37 cellular contexts compared by ENCODE assay signal in genomic region chr1:44679468-44679867, GRCh38. TPM values are rescaled to one million over a fixed set of nuclear protein-coding genes. Genes with fewer than 3 reads are reported as not detected.
"Had no signal": no experiment of that assay in that cellular context is flagged by ENCODE, and none has a peak within 500 bp of the region (broad histone marks: within the 10 kb centered on the region; RNA-seq: fewer than 3 reads in every experiment).

No MANE protein-coding gene starts in this region.

- H3K27me3 ChIP-seq: adrenal gland, body of pancreas, colonic mucosa, heart left ventricle had no signal

- H3K9me3 ChIP-seq: adrenal gland, body of pancreas, colonic mucosa, esophagus squamous epithelium, heart left ventricle had no signal

- H3K9me3 Mint-ChIP-seq: activated CD4-positive, alpha-beta memory T cell treated with anti-CD3 and anti-CD28 coated beads for 36 hours; activated CD4-positive, alpha-beta T cell treated with anti-CD3 and anti-CD28 coated beads, Interleukin-2, amount 10 ng/mL, durations not matched to agents 24 days and 14 days; activated naive CD4-positive, alpha-beta T cell treated with anti-CD3 and anti-CD28 coated beads for 36 hours; activated naive CD4-positive, alpha-beta T cell treated with anti-CD3 and anti-CD28 coated beads, Interleukin-2, amount 50 U/mL, for 24 hours; activated naive CD8-positive, alpha-beta T cell treated with anti-CD3 and anti-CD28 coated beads for 36 hours; activated naive CD8-positive, alpha-beta T cell treated with anti-CD3 and anti-CD28 coated beads, Interleukin-2, amount 50 U/mL, for 24 hours; activated T-helper 1 cell treated with anti-CD3 and anti-CD28 coated beads, Interleukin-12 subunit alpha, Interleukin-12 subunit beta, Interleukin-2, Interleukin-4 antibody, amounts not matched to agents 30 ng/mL and 10 ng/mL and 1 ng/mL, durations not matched to agents 14 hours and 24 hours and 36 hours; activated T-helper 2 cell treated with anti-CD3 and anti-CD28 coated beads, Interferon-gamma antibody, Interleukin-2, Interleukin-4, amounts not matched to agents 10 μg/mL and 5 μg/mL and 100 μg/mL, durations not matched to agents 14 hours and 24 hours and 36 hours; T-cell; T-helper 1 cell treated with Interleukin-12 subunit alpha and Interleukin-12 subunit beta and Interleukin-4 antibody, amounts not matched to agents 30 μg/mL and 1 μg/mL, for 36 hours had no signal

- DNase-seq: activated CD4-positive, alpha-beta memory T cell treated with anti-CD3 and anti-CD28 coated beads for 36 hours; activated CD4-positive, alpha-beta T cell treated with anti-CD3 and anti-CD28 coated beads for 36 hours; activated CD4-positive, alpha-beta T cell treated with anti-CD3 and anti-CD28 coated beads, Interleukin-2, amount 10 ng/mL, durations not matched to agents 24 days and 14 days; activated CD4-positive, CD25-positive, alpha-beta regulatory T cell; activated CD4-positive, CD25-positive, alpha-beta regulatory T cell treated with anti-CD3 and anti-CD28 coated beads, Interleukin-2, amount 50 U/mL, for 72 hours; activated CD8-positive, alpha-beta memory T cell treated with anti-CD3 and anti-CD28 coated beads, Interleukin-2, amount 10 ng/mL, durations not matched to agents 7 days and 5 days; activated CD8-positive, alpha-beta memory T cell treated with anti-CD3 and anti-CD28 coated beads, Interleukin-2, amount 50 U/mL, for 4 hours; activated CD8-positive, alpha-beta T cell treated with anti-CD3 and anti-CD28 coated beads, Interleukin-2, amount 10 ng/mL, durations not matched to agents 7 days and 5 days; activated effector memory CD4-positive, alpha-beta T cell treated with anti-CD3 and anti-CD28 coated beads, Interleukin-2, amount 50 U/mL, for 16 hours; activated naive CD4-positive, alpha-beta T cell treated with anti-CD3 and anti-CD28 coated beads for 36 hours; activated naive CD8-positive, alpha-beta T cell treated with anti-CD3 and anti-CD28 coated beads for 36 hours; activated naive CD8-positive, alpha-beta T cell treated with anti-CD3 and anti-CD28 coated beads, Interleukin-2, amount 50 U/mL, for 24 hours; activated T-cell treated with anti-CD3 and anti-CD28 coated beads, Interleukin-2, amount 50 U/mL, for 1 hour; activated T-cell treated with anti-CD3 and anti-CD28 coated beads, Interleukin-2, amount 50 U/mL, for 48 hours; amygdala; aorta; body of pancreas; caudate nucleus; colonic mucosa; effector CD8-positive, alpha-beta T cell; esophagus squamous epithelium; heart left ventricle; T-cell had no signal

- ATAC-seq: activated CD4-positive, alpha-beta T cell treated with anti-CD3 and anti-CD28 coated beads for 36 hours; activated CD8-positive, alpha-beta memory T cell treated with anti-CD3 and anti-CD28 coated beads, Interleukin-2, amount 10 ng/mL, durations not matched to agents 7 days and 5 days; activated CD8-positive, alpha-beta T cell treated with anti-CD3 and anti-CD28 coated beads, Interleukin-2, amount 10 ng/mL, durations not matched to agents 7 days and 5 days; activated naive CD8-positive, alpha-beta T cell treated with anti-CD3 and anti-CD28 coated beads, Interleukin-2, amount 50 U/mL, for 24 hours; body of pancreas; heart left ventricle; T-cell had no signal

- H3K27me3 Mint-ChIP-seq: activated CD4-positive, alpha-beta memory T cell treated with anti-CD3 and anti-CD28 coated beads for 36 hours; activated CD4-positive, alpha-beta T cell treated with anti-CD3 and anti-CD28 coated beads for 36 hours; activated CD4-positive, alpha-beta T cell treated with anti-CD3 and anti-CD28 coated beads, Interleukin-2, amount 10 ng/mL, durations not matched to agents 24 days and 14 days; activated CD8-positive, alpha-beta memory T cell treated with anti-CD3 and anti-CD28 coated beads, Interleukin-2, amount 10 ng/mL, durations not matched to agents 7 days and 5 days; activated naive CD4-positive, alpha-beta T cell treated with anti-CD3 and anti-CD28 coated beads, Interleukin-2, amount 50 U/mL, for 24 hours; activated naive CD8-positive, alpha-beta T cell treated with anti-CD3 and anti-CD28 coated beads for 36 hours; activated naive CD8-positive, alpha-beta T cell treated with anti-CD3 and anti-CD28 coated beads, Interleukin-2, amount 50 U/mL, for 24 hours; T-cell had no signal

- H3K27ac Mint-ChIP-seq: activated CD4-positive, alpha-beta memory T cell treated with anti-CD3 and anti-CD28 coated beads for 36 hours; activated CD4-positive, alpha-beta T cell treated with anti-CD3 and anti-CD28 coated beads for 36 hours; activated CD4-positive, alpha-beta T cell treated with anti-CD3 and anti-CD28 coated beads, Interleukin-2, amount 10 ng/mL, durations not matched to agents 24 days and 14 days; activated CD8-positive, alpha-beta memory T cell treated with anti-CD3 and anti-CD28 coated beads, Interleukin-2, amount 10 ng/mL, durations not matched to agents 7 days and 5 days; activated CD8-positive, alpha-beta T cell treated with anti-CD3 and anti-CD28 coated beads, Interleukin-2, amount 10 ng/mL, durations not matched to agents 7 days and 5 days; activated naive CD4-positive, alpha-beta T cell treated with anti-CD3 and anti-CD28 coated beads for 36 hours; activated naive CD4-positive, alpha-beta T cell treated with anti-CD3 and anti-CD28 coated beads, Interleukin-2, amount 50 U/mL, for 24 hours; activated naive CD8-positive, alpha-beta T cell treated with anti-CD3 and anti-CD28 coated beads for 36 hours; activated naive CD8-positive, alpha-beta T cell treated with anti-CD3 and anti-CD28 coated beads, Interleukin-2, amount 50 U/mL, for 24 hours; activated T-helper 1 cell treated with anti-CD3 and anti-CD28 coated beads, Interleukin-12 subunit alpha, Interleukin-12 subunit beta, Interleukin-2, Interleukin-4 antibody, amounts not matched to agents 30 ng/mL and 10 ng/mL and 1 ng/mL, durations not matched to agents 14 hours and 24 hours and 36 hours; activated T-helper 2 cell treated with anti-CD3 and anti-CD28 coated beads, Interferon-gamma antibody, Interleukin-2, Interleukin-4, amounts not matched to agents 10 μg/mL and 5 μg/mL and 100 μg/mL, durations not matched to agents 14 hours and 24 hours and 36 hours; T-cell; T-helper 1 cell treated with Interleukin-12 subunit alpha and Interleukin-12 subunit beta and Interleukin-4 antibody, amounts not matched to agents 30 μg/mL and 1 μg/mL, for 36 hours had no signal

- H3K36me3 Mint-ChIP-seq: activated CD4-positive, alpha-beta memory T cell treated with anti-CD3 and anti-CD28 coated beads for 36 hours; activated CD8-positive, alpha-beta memory T cell treated with anti-CD3 and anti-CD28 coated beads, Interleukin-2, amount 10 ng/mL, durations not matched to agents 7 days and 5 days; activated naive CD4-positive, alpha-beta T cell treated with anti-CD3 and anti-CD28 coated beads, Interleukin-2, amount 50 U/mL, for 24 hours; activated naive CD8-positive, alpha-beta T cell treated with anti-CD3 and anti-CD28 coated beads for 36 hours; T-cell had no signal

- H3K4me3 ChIP-seq: adrenal gland, body of pancreas, colonic mucosa, esophagus squamous epithelium, heart left ventricle had no signal

- H3K4me3 Mint-ChIP-seq: activated CD4-positive, alpha-beta memory T cell treated with anti-CD3 and anti-CD28 coated beads for 36 hours; activated CD4-positive, alpha-beta T cell treated with anti-CD3 and anti-CD28 coated beads for 36 hours; activated CD4-positive, alpha-beta T cell treated with anti-CD3 and anti-CD28 coated beads, Interleukin-2, amount 10 ng/mL, durations not matched to agents 24 days and 14 days; activated CD8-positive, alpha-beta memory T cell treated with anti-CD3 and anti-CD28 coated beads, Interleukin-2, amount 10 ng/mL, durations not matched to agents 7 days and 5 days; activated CD8-positive, alpha-beta T cell treated with anti-CD3 and anti-CD28 coated beads, Interleukin-2, amount 10 ng/mL, durations not matched to agents 7 days and 5 days; activated naive CD4-positive, alpha-beta T cell treated with anti-CD3 and anti-CD28 coated beads for 36 hours; activated naive CD4-positive, alpha-beta T cell treated with anti-CD3 and anti-CD28 coated beads, Interleukin-2, amount 50 U/mL, for 24 hours; activated naive CD8-positive, alpha-beta T cell treated with anti-CD3 and anti-CD28 coated beads for 36 hours; activated naive CD8-positive, alpha-beta T cell treated with anti-CD3 and anti-CD28 coated beads, Interleukin-2, amount 50 U/mL, for 24 hours; activated T-helper 1 cell treated with anti-CD3 and anti-CD28 coated beads, Interleukin-12 subunit alpha, Interleukin-12 subunit beta, Interleukin-2, Interleukin-4 antibody, amounts not matched to agents 30 ng/mL and 10 ng/mL and 1 ng/mL, durations not matched to agents 14 hours and 24 hours and 36 hours; T-cell; T-helper 1 cell treated with Interleukin-12 subunit alpha and Interleukin-12 subunit beta and Interleukin-4 antibody, amounts not matched to agents 30 μg/mL and 1 μg/mL, for 36 hours had no signal

- H3K27ac ChIP-seq: adrenal gland, body of pancreas, colonic mucosa, epithelial cell of prostate, esophagus squamous epithelium, heart left ventricle had no signal

- H3K36me3 ChIP-seq: adrenal gland, colonic mucosa, esophagus squamous epithelium, heart left ventricle had no signal

- H3K4me1 Mint-ChIP-seq: activated naive CD8-positive, alpha-beta T cell treated with anti-CD3 and anti-CD28 coated beads for 36 hours had no signal

RNA-seq across cellular contexts. Expression of gene ARMH1, which starts 5.0 kb away (rescaled TPM):
- total RNA-seq: endothelial cell of umbilical vein had no signal

RNA-seq across cellular contexts. Expression of gene RNU5D-1, which starts 51.5 kb away (rescaled TPM):
- total RNA-seq: activated CD4-positive, alpha-beta memory T cell treated with anti-CD3 and anti-CD28 coated beads for 36 hours; activated CD4-positive, alpha-beta T cell treated with anti-CD3 and anti-CD28 coated beads for 36 hours; activated CD4-positive, alpha-beta T cell treated with anti-CD3 and anti-CD28 coated beads, Interleukin-2, amount 10 ng/mL, durations not matched to agents 24 days and 14 days; activated CD8-positive, alpha-beta memory T cell treated with anti-CD3 and anti-CD28 coated beads for 36 hours; activated CD8-positive, alpha-beta memory T cell treated with anti-CD3 and anti-CD28 coated beads, Interleukin-2, amount 10 ng/mL, durations not matched to agents 7 days and 5 days; activated CD8-positive, alpha-beta T cell treated with anti-CD3 and anti-CD28 coated beads, Interleukin-2, amount 10 ng/mL, durations not matched to agents 7 days and 5 days; activated naive CD4-positive, alpha-beta T cell treated with anti-CD3 and anti-CD28 coated beads for 36 hours; activated naive CD8-positive, alpha-beta T cell treated with anti-CD3 and anti-CD28 coated beads for 36 hours; activated T-helper 1 cell treated with anti-CD3 and anti-CD28 coated beads, Interleukin-12 subunit alpha, Interleukin-12 subunit beta, Interleukin-2, Interleukin-4 antibody, amounts not matched to agents 30 ng/mL and 10 ng/mL and 1 ng/mL, durations not matched to agents 14 hours and 24 hours and 36 hours; activated T-helper 2 cell treated with anti-CD3 and anti-CD28 coated beads, Interferon-gamma antibody, Interleukin-2, Interleukin-4, amounts not matched to agents 10 μg/mL and 5 μg/mL and 100 μg/mL, durations not matched to agents 14 hours and 24 hours and 36 hours; adrenal gland; aorta; body of pancreas; colonic mucosa; dermis microvascular lymphatic vessel endothelial cell; endothelial cell of umbilical vein; esophagus squamous epithelium; fibroblast of lung; fibroblast of villous mesenchyme; frontal cortex; heart left ventricle; T-helper 2 cell treated with Interferon-gamma antibody and Interleukin-4, amounts not matched to agents 100 ng/mL and 5 ng/mL, for 36 hours had no signal
- polyA plus RNA-seq: adrenal gland, aorta, endothelial cell of umbilical vein, esophagus, fibroblast of lung, heart left ventricle had no signal
